In the genomic region with DNA sequence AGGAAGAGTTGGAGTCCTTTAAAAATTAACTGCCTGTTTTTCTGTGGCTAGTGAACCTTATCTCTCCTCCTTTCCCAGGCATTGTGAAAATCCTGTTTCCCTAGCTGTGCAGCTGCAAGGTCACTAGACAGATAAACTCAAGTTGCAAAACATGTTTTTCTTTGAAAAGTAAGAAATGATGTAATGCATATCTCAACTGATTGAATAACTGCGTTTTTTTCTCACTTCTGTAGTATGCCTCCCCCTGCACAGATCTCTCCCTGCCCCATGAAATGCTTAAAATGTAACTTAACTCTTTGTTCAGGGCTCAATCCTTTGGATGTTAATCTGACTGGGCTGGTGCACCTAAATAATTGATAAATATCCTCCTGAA, we compare ENCODE assay signal across 1 cellular context.
TF ChIP-seq lines count a peak whose summit lies in the region.

No MANE protein-coding gene starts in this region.

TF ChIP-seq in K562, 482 proteins besides CTCF, POLR2A, EP300 and RAD21 (continued from another document and continues in another):
- TF ChIP-seq CCNT2 (IDR thresholded peaks at IDR 0.05; ENCODE audit: borderline replicate concordance, extremely low read depth, insufficient read length, low read depth, low read length), result no peak
- TF ChIP-seq SREBF2 (CRISPR knock-in tag; IDR thresholded peaks at IDR 0.05), result no peak
- TF ChIP-seq, protein P1, sequence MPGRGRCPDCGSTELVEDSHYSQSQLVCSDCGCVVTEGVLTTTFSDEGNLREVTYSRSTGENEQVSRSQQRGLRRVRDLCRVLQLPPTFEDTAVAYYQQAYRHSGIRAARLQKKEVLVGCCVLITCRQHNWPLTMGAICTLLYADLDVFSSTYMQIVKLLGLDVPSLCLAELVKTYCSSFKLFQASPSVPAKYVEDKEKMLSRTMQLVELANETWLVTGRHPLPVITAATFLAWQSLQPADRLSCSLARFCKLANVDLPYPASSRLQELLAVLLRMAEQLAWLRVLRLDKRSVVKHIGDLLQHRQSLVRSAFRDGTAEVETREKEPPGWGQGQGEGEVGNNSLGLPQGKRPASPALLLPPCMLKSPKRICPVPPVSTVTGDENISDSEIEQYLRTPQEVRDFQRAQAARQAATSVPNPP (IDR thresholded peaks at IDR 0.05; ENCODE audit: borderline replicate concordance, insufficient read depth, insufficient read length), result no peak
- peak; percentile 55; the same call in 1 of the 2 replicates for TF ChIP-seq HDAC2 (IDR thresholded peaks at IDR 0.05)
- TF ChIP-seq HOXB6 (CRISPR knock-in tag; IDR thresholded peaks at IDR 0.05; ENCODE audit: borderline replicate concordance), result no peak
- TF ChIP-seq RBM34 (IDR thresholded peaks at IDR 0.05; ENCODE audit: borderline replicate concordance, insufficient read depth, low read length), result no peak
- TF ChIP-seq ASH1L (IDR thresholded peaks at IDR 0.05; ENCODE audit: borderline replicate concordance, low read depth, partially characterized antibody), result no peak
- no peak for TF ChIP-seq NR2F6 (CRISPR knock-in tag; IDR thresholded peaks at IDR 0.05)
- peak; percentile 68 for TF ChIP-seq ZNF24 (IDR thresholded peaks at IDR 0.05)
- no peak for TF ChIP-seq POLR2AphosphoS2 (IDR thresholded peaks at IDR 0.05; ENCODE audit: low read length)
- peak; percentile 57; the same call in 1 of the 2 replicates for TF ChIP-seq PML (IDR thresholded peaks at IDR 0.05; ENCODE audit: low read length)
- TF ChIP-seq, protein P2, sequence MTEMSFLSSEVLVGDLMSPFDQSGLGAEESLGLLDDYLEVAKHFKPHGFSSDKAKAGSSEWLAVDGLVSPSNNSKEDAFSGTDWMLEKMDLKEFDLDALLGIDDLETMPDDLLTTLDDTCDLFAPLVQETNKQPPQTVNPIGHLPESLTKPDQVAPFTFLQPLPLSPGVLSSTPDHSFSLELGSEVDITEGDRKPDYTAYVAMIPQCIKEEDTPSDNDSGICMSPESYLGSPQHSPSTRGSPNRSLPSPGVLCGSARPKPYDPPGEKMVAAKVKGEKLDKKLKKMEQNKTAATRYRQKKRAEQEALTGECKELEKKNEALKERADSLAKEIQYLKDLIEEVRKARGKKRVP (CRISPR knock-in tag; IDR thresholded peaks at IDR 0.05), result peak; percentile 55; the same call in 1 of the 2 replicates
- no peak for TF ChIP-seq KDM2B (CRISPR knock-in tag; IDR thresholded peaks at IDR 0.05)
- peak; percentile 88 for TF ChIP-seq ARID1B (IDR thresholded peaks at IDR 0.05)
- TF ChIP-seq ZNF124 (CRISPR knock-in tag; IDR thresholded peaks at IDR 0.05), result no peak
- TF ChIP-seq SMARCB1 (IDR thresholded peaks at IDR 0.05; ENCODE audit: insufficient read length, low read depth), result no peak
- no peak for TF ChIP-seq BCL6 (CRISPR knock-in tag; IDR thresholded peaks at IDR 0.05)
- TF ChIP-seq LEF1 (IDR thresholded peaks at IDR 0.05), result peak; percentile 65; the same call in 1 of the 2 replicates
- 0 out of 3 replicates have a peak, but pooled peaks of 1 of the 2 experiments have one; percentile 18 for TF ChIP-seq CBX3 (IDR thresholded peaks at IDR 0.05; ENCODE audit: borderline replicate concordance in 1 of 2, low read length in 2 of 2)
- TF ChIP-seq CBX1 (IDR thresholded peaks at IDR 0.05; ENCODE audit: low read depth), result no peak
- peak; percentile 70 for TF ChIP-seq CBFA2T2 (conservative IDR thresholded peaks at IDR 0.05)
- 0 out of 2 replicates have a peak, but pooled peaks have one; percentile 12 for TF ChIP-seq NFE2 (IDR thresholded peaks at IDR 0.05; ENCODE audit: low read depth)
- TF ChIP-seq NBN (IDR thresholded peaks at IDR 0.05; ENCODE audit: low read depth), result no peak
- TF ChIP-seq GABPA (tag; conservative IDR thresholded peaks at IDR 0.05; ENCODE audit: low read depth), result no peak
- no peak for TF ChIP-seq POLR2B (IDR thresholded peaks at IDR 0.05; ENCODE audit: low read depth, partially characterized antibody)
- peak; percentile 76 for TF ChIP-seq MTA2 (IDR thresholded peaks at IDR 0.05; ENCODE audit: low read depth)
- TF ChIP-seq, protein P3, sequence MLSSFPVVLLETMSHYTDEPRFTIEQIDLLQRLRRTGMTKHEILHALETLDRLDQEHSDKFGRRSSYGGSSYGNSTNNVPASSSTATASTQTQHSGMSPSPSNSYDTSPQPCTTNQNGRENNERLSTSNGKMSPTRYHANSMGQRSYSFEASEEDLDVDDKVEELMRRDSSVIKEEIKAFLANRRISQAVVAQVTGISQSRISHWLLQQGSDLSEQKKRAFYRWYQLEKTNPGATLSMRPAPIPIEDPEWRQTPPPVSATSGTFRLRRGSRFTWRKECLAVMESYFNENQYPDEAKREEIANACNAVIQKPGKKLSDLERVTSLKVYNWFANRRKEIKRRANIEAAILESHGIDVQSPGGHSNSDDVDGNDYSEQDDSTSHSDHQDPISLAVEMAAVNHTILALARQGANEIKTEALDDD (IDR thresholded peaks at IDR 0.05), result no peak
- no peak for TF ChIP-seq PRPF4 (IDR thresholded peaks at IDR 0.05; ENCODE audit: insufficient read depth, low read depth, low read length, poor library complexity, severe bottlenecking)
- TF ChIP-seq, protein P4, sequence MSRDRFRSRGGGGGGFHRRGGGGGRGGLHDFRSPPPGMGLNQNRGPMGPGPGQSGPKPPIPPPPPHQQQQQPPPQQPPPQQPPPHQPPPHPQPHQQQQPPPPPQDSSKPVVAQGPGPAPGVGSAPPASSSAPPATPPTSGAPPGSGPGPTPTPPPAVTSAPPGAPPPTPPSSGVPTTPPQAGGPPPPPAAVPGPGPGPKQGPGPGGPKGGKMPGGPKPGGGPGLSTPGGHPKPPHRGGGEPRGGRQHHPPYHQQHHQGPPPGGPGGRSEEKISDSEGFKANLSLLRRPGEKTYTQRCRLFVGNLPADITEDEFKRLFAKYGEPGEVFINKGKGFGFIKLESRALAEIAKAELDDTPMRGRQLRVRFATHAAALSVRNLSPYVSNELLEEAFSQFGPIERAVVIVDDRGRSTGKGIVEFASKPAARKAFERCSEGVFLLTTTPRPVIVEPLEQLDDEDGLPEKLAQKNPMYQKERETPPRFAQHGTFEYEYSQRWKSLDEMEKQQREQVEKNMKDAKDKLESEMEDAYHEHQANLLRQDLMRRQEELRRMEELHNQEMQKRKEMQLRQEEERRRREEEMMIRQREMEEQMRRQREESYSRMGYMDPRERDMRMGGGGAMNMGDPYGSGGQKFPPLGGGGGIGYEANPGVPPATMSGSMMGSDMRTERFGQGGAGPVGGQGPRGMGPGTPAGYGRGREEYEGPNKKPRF (IDR thresholded peaks at IDR 0.05; ENCODE audit: low read depth, low read length), result no peak
- peak; percentile 82 for TF ChIP-seq SMARCA4 (IDR thresholded peaks at IDR 0.05)
- TF ChIP-seq GATA2 (CRISPR knock-in tag; IDR thresholded peaks at IDR 0.05), result peak; percentile 78
- TF ChIP-seq, protein P5, sequence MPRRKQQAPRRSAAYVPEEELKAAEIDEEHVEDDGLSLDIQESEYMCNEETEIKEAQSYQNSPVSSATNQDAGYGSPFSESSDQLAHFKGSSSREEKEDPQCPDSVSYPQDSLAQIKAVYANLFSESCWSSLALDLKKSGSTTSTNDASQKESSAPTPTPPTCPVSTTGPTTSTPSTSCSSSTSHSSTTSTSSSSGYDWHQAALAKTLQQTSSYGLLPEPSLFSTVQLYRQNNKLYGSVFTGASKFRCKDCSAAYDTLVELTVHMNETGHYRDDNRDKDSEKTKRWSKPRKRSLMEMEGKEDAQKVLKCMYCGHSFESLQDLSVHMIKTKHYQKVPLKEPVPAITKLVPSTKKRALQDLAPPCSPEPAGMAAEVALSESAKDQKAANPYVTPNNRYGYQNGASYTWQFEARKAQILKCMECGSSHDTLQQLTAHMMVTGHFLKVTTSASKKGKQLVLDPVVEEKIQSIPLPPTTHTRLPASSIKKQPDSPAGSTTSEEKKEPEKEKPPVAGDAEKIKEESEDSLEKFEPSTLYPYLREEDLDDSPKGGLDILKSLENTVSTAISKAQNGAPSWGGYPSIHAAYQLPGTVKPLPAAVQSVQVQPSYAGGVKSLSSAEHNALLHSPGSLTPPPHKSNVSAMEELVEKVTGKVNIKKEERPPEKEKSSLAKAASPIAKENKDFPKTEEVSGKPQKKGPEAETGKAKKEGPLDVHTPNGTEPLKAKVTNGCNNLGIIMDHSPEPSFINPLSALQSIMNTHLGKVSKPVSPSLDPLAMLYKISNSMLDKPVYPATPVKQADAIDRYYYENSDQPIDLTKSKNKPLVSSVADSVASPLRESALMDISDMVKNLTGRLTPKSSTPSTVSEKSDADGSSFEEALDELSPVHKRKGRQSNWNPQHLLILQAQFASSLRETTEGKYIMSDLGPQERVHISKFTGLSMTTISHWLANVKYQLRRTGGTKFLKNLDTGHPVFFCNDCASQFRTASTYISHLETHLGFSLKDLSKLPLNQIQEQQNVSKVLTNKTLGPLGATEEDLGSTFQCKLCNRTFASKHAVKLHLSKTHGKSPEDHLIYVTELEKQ (CRISPR knock-in tag; IDR thresholded peaks at IDR 0.05), result no peak
- peak; percentile 48; the same call in 1 of the 2 replicates for TF ChIP-seq CC2D1A (IDR thresholded peaks at IDR 0.05)
- no peak for TF ChIP-seq MYC (IDR thresholded peaks at IDR 0.05; ENCODE audit: low read depth, low read length)
- TF ChIP-seq MYC (CRISPR knock-in tag; IDR thresholded peaks at IDR 0.05; ENCODE audit: borderline replicate concordance, low read depth), result no peak
- no peak for TF ChIP-seq SNIP1 (IDR thresholded peaks at IDR 0.05; ENCODE audit: low read depth)
- peak; percentile 63; the same call in 1 of the 2 replicates for TF ChIP-seq ESRRA (IDR thresholded peaks at IDR 0.05; ENCODE audit: borderline replicate concordance, low read depth)
- TF ChIP-seq JUND (IDR thresholded peaks at IDR 0.05; ENCODE audit: borderline replicate concordance, low read depth, low read length), result peak; percentile 67; the same call in 1 of the 2 replicates
- TF ChIP-seq JUND (tag; IDR thresholded peaks at IDR 0.05; ENCODE audit: borderline replicate concordance, low read depth, low read length), result peak; percentile 86; the same call in 1 of the 3 replicates
- peak; percentile 84 for TF ChIP-seq MYBL2 (IDR thresholded peaks at IDR 0.05; ENCODE audit: low read depth)
- no peak for TF ChIP-seq MYBL2 (CRISPR knock-in tag; IDR thresholded peaks at IDR 0.05; ENCODE audit: borderline replicate concordance)
- no peak for TF ChIP-seq EZH2 (IDR thresholded peaks at IDR 0.05; ENCODE audit: borderline replicate concordance, low read depth, low read length)
- no peak for TF ChIP-seq NRF1 (conservative IDR thresholded peaks at IDR 0.05 in 1 of 2, IDR thresholded peaks at IDR 0.05 in 1 of 2)
- no peak for TF ChIP-seq TCF7 (IDR thresholded peaks at IDR 0.05; ENCODE audit: borderline replicate concordance)
- TF ChIP-seq, protein P6, sequence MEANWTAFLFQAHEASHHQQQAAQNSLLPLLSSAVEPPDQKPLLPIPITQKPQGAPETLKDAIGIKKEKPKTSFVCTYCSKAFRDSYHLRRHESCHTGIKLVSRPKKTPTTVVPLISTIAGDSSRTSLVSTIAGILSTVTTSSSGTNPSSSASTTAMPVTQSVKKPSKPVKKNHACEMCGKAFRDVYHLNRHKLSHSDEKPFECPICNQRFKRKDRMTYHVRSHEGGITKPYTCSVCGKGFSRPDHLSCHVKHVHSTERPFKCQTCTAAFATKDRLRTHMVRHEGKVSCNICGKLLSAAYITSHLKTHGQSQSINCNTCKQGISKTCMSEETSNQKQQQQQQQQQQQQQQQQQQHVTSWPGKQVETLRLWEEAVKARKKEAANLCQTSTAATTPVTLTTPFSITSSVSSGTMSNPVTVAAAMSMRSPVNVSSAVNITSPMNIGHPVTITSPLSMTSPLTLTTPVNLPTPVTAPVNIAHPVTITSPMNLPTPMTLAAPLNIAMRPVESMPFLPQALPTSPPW (CRISPR knock-in tag; IDR thresholded peaks at IDR 0.05), result peak; percentile 76
- no peak for TF ChIP-seq PRMT5 (CRISPR knock-in tag; IDR thresholded peaks at IDR 0.05)
- no peak for TF ChIP-seq FOXJ3 (CRISPR knock-in tag; IDR thresholded peaks at IDR 0.05)
- TF ChIP-seq ZFP30 (CRISPR knock-in tag; IDR thresholded peaks at IDR 0.05; ENCODE audit: borderline replicate concordance), result no peak
- peak; percentile 67; the same call in 1 of the 2 replicates for TF ChIP-seq RNF2 (IDR thresholded peaks at IDR 0.05)
- TF ChIP-seq PPARD (CRISPR knock-in tag; IDR thresholded peaks at IDR 0.05), result no peak
- TF ChIP-seq HDAC6 (IDR thresholded peaks at IDR 0.05; ENCODE audit: low read depth, low read length), result no peak
- 0 out of 2 replicates have a peak, but pooled peaks have one; percentile 54 for TF ChIP-seq ZNF589 (CRISPR knock-in tag; IDR thresholded peaks at IDR 0.05; ENCODE audit: low read depth)
- peak; percentile 81 for TF ChIP-seq TAL1 (IDR thresholded peaks at IDR 0.05)
- TF ChIP-seq, protein P7, sequence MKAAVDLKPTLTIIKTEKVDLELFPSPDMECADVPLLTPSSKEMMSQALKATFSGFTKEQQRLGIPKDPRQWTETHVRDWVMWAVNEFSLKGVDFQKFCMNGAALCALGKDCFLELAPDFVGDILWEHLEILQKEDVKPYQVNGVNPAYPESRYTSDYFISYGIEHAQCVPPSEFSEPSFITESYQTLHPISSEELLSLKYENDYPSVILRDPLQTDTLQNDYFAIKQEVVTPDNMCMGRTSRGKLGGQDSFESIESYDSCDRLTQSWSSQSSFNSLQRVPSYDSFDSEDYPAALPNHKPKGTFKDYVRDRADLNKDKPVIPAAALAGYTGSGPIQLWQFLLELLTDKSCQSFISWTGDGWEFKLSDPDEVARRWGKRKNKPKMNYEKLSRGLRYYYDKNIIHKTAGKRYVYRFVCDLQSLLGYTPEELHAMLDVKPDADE (conservative IDR thresholded peaks at IDR 0.05; ENCODE audit: control insufficient read depth, low read depth, low read length), result no peak
- no peak for TF ChIP-seq TAF1 (IDR thresholded peaks at IDR 0.05; ENCODE audit: control insufficient read depth, extremely low read depth, insufficient read depth, low read length, severe bottlenecking)
- TF ChIP-seq EGR1 (conservative IDR thresholded peaks at IDR 0.05), result no peak
- no peak for TF ChIP-seq SPI1 (IDR thresholded peaks at IDR 0.05; ENCODE audit: borderline replicate concordance, low read depth, low read length)
- TF ChIP-seq NFIC (IDR thresholded peaks at IDR 0.05), result peak; percentile 15; the same call in 1 of the 2 replicates
- peak; percentile 97 for TF ChIP-seq CEBPB (tag; IDR thresholded peaks at IDR 0.05)
- TF ChIP-seq TBL1XR1 (IDR thresholded peaks at IDR 0.05; ENCODE audit: low read length in 2 of 2), result 0 out of 4 replicates have a peak, but pooled peaks of 1 of the 2 experiments have one; percentile 14
- TF ChIP-seq TRIM28 (IDR thresholded peaks at IDR 0.05), result no peak
- TF ChIP-seq ZNF384 (IDR thresholded peaks at IDR 0.05; ENCODE audit: low read depth, low read length), result peak; percentile 71
- TF ChIP-seq ZNF445 (CRISPR knock-in tag; IDR thresholded peaks at IDR 0.05; ENCODE audit: low read depth), result no peak
- no peak for TF ChIP-seq U2AF2 (optimal IDR thresholded peaks at IDR 0.05; ENCODE audit: low read depth, low read length)
- no peak for TF ChIP-seq ETV6 (IDR thresholded peaks at IDR 0.05; ENCODE audit: borderline replicate concordance in 1 of 2, low read depth in 2 of 2, low read length in 1 of 2)
- no peak for TF ChIP-seq ETV6 (CRISPR knock-in tag; IDR thresholded peaks at IDR 0.05; ENCODE audit: borderline replicate concordance)
- no peak for TF ChIP-seq LCOR (CRISPR knock-in tag; IDR thresholded peaks at IDR 0.05)
